Comparison of ENCODE assay signal across 13 cellular contexts in genomic region chr18:59264651-59265245, GRCh38. TPM values are rescaled to one million over a fixed set of nuclear protein-coding genes. Genes with fewer than 3 reads are reported as not detected.
A peak's percentile ranks its signal among the peaks of the same experiment; 100 is the strongest.
DNase-seq lines count a peak whose midpoint lies in the region; ATAC-seq, FAIRE-seq and TF ChIP-seq lines count a peak whose summit lies in the region.
"Had no signal": no experiment of that assay in that cellular context is flagged by ENCODE, and none has a peak within 500 bp of the region (broad histone marks: within the 10 kb centered on the region; RNA-seq: fewer than 3 reads in every experiment).

No MANE protein-coding gene starts in this region.

- H4K20me1 ChIP-seq in osteoblast (ENCODE audit: insufficient read depth, low read length) (no peaks in the 10 kb centered on the region), PC-3 (ENCODE audit: low read length) (no peaks in the 10 kb centered on the region)

- DNase-seq in D721Med (ENCODE audit: insufficient read length, low spot score) (peak; percentile 58), ecto neural progenitor cell (ENCODE audit: low spot score) (peak; percentile 61), osteoblast (ENCODE audit: insufficient read length, low spot score, missing footprints) (peak; percentile 72), NCI-H2081 treated with DMSO at 0.1 percent for 48 hours (lab: John Stamatoyannopoulos, UW) (no peak), PC-3 (no peak)
- DNase-seq: activated CD4-positive, alpha-beta T cell treated with anti-CD3 and anti-CD28 coated beads, Interleukin-2, amount 50 U/mL, for 4 hours; DND-41; SJCRH30 had no signal

- H3K4me2 ChIP-seq in osteoblast (ENCODE audit: insufficient read depth, low read length) (no peak overlapping the region), PC-3 (ENCODE audit: low read length) (no peak overlapping the region)

- TF ChIP-seq CTCF in D721Med (IDR thresholded peaks at IDR 0.05; ENCODE audit: insufficient read depth, missing control alignments) (no peak), osteoblast (IDR thresholded peaks at IDR 0.05; ENCODE audit: extremely low read depth, low read depth, low read length) (no peak), PC-3 (conservative IDR thresholded peaks at IDR 0.05; ENCODE audit: low read depth, low read length) (no peak)

- no peak overlapping the region for H3K4me3 ChIP-seq in osteoblast (ENCODE audit: insufficient read depth, low read length)
- H3K4me3 ChIP-seq in PC-3 (ENCODE audit: low read length), result no peak overlapping the region
- H3K4me3 ChIP-seq: SJCRH30 had no signal

- H3K9me3 Mint-ChIP-seq in IgD-negative memory B cell, result peaks cover 2 to 20% (median 4%) of the 10 kb centered on the region in 3 donors

- no peak overlapping the region for H3K27ac ChIP-seq in osteoblast (ENCODE audit: low read depth, low read length)
- H3K27ac ChIP-seq in PC-3 (ENCODE audit: low read length), result no peak overlapping the region
- H3K27ac ChIP-seq: SJCRH30 had no signal

- no peaks in the 10 kb centered on the region for H3K36me3 ChIP-seq in osteoblast (ENCODE audit: insufficient read depth, low read length)
- H3K36me3 ChIP-seq in PC-3 (ENCODE audit: low read depth, low read length), result no peaks in the 10 kb centered on the region
- H3K36me3 ChIP-seq: SJCRH30 had no signal

- no peak for FAIRE-seq in D721Med (lab: Jason Lieb, UNC)

- H3K9ac ChIP-seq in PC-3 (ENCODE audit: low read length), result no peak overlapping the region

- intact Hi-C loops in PC-3 (cut with micrococcal nuclease), result loop anchor here (5.0 kb wide), 1 partner anchor 138 kb away; no protein-coding TSS in a partner anchor

- H3K27me3 ChIP-seq in osteoblast (ENCODE audit: insufficient read depth, low read length) (peaks cover 71% of the 10 kb centered on the region), PC-3 (ENCODE audit: low read length) (peaks cover 54% of the 10 kb centered on the region)
- H3K27me3 ChIP-seq: SJCRH30 had no signal

- H3K4me3 Mint-ChIP-seq in IgD-negative memory B cell, result peak overlapping the region; percentile 13 to 90 (median 62)

- POLR2A ChIA-PET in PC-3 (lab: Charles Lee; ENCODE audit: unreplicated experiment), result no interaction called here

- H3K79me2 ChIP-seq in osteoblast (ENCODE audit: insufficient read depth, low read length) (no peaks in the 10 kb centered on the region), PC-3 (ENCODE audit: low read length) (no peaks in the 10 kb centered on the region)

- peaks cover 55% of the 10 kb centered on the region for H3K27me3 Mint-ChIP-seq in IgD-negative memory B cell

- peaks cover 6 to 17% (median 9%) of the 10 kb centered on the region in 3 donors for H3K4me1 Mint-ChIP-seq in IgD-negative memory B cell

- no peak for ATAC-seq in GM19351 (IDR thresholded peaks at IDR 0.05; ENCODE audit: unreplicated experiment)
- ATAC-seq in PC-3, result no peak

- CTCF ChIA-PET in PC-3 (lab: Charles Lee), result no interaction called here

- H3K9me3 ChIP-seq in osteoblast (ENCODE audit: low read depth, low read length), result no peaks in the 10 kb centered on the region
- no peaks in the 10 kb centered on the region for H3K9me3 ChIP-seq in PC-3 (ENCODE audit: low read length)
- H3K9me3 ChIP-seq: SJCRH30 had no signal

- H3K9me2 ChIP-seq in PC-3 (replicated peaks; ENCODE audit: low read length), result no peaks in the 10 kb centered on the region

- no TSS peak for BruUV-seq in PC-3 (replicated peaks; lab: Mats Ljungman, UMichigan)

- H3K36me3 Mint-ChIP-seq in IgD-negative memory B cell, result no peaks in the 10 kb centered on the region

- H3K4me1 ChIP-seq in osteoblast (ENCODE audit: insufficient read depth, low read length) (no peaks in the 10 kb centered on the region), PC-3 (ENCODE audit: insufficient read depth, low read length) (peaks cover 9% of the 10 kb centered on the region)
- H3K4me1 ChIP-seq: SJCRH30 had no signal

- no peaks in the 10 kb centered on the region for H3F3A ChIP-seq in PC-3 (ENCODE audit: low read length, unreplicated experiment)

- H2AFZ ChIP-seq in osteoblast (ENCODE audit: low read length) (no peak overlapping the region), PC-3 (ENCODE audit: low read length) (no peak overlapping the region)

- H3K27ac Mint-ChIP-seq in IgD-negative memory B cell, result no peak overlapping the region

RNA-seq across cellular contexts. Expression of gene RAX, which starts 8.5 kb away (rescaled TPM):
- not detected for polyA plus RNA-seq in IgD-negative memory B cell
- total RNA-seq in osteoblast (not detected in 2 replicates), PC-3 (2014; rRNA removed) (not detected in 2 replicates)
- total RNA-seq: epithelial cell of proximal tubule, kidney epithelial cell, LHCN-M2, SJCRH30 had no signal

RNA-seq across cellular contexts. Expression of gene GRP, which starts 44.8 kb away (rescaled TPM):
- not detected for polyA plus RNA-seq in IgD-negative memory B cell
- total RNA-seq in osteoblast (not detected in 2 replicates), PC-3 (2014; rRNA removed) (not detected in 2 replicates)
- total RNA-seq: epithelial cell of proximal tubule, kidney epithelial cell, LHCN-M2 had no signal

RNA-seq across cellular contexts. Expression of gene CPLX4, which starts 53.7 kb away (rescaled TPM):
- not detected for polyA plus RNA-seq in IgD-negative memory B cell
- not detected in 2 replicates for total RNA-seq in osteoblast
- not detected in 2 replicates for total RNA-seq in PC-3 (2014; rRNA removed)
- total RNA-seq: epithelial cell of proximal tubule, kidney epithelial cell, LHCN-M2, SJCRH30 had no signal

Comparison
In these comparisons a context has a peak if more than half of its experiments do, and no peak if none do; other contexts are left out.
1. DNase-seq: peak in D721Med (single experiment), ecto neural progenitor cell (single experiment) and osteoblast (single experiment); none in NCI-H2081 treated with DMSO at 0.1 percent for 48 hours (single experiment) and PC-3 (single experiment).